ENCODE assay signal across 21 cellular contexts in the genomic region with DNA sequence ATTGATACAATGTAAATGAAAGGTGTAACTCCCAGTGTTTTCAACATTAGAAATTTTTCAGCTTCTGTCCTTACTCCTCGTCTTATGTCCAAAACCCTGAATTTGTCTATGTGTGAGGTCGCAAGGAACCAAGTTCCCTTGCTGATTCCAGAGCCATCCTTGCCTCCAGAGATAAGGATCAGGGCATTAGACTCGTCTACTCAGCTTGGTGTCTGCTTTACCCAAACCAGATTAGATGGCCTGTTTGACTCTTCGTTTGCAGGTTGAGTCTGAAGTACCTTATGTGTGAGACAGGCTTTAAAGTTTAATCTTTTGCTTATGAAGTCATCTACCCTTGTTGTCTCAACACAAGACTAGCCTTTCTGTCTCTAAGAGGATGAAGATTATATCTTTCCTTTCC.
"Had no signal": no experiment of that assay in that cellular context is flagged by ENCODE, and none has a peak within 500 bp of the region (broad histone marks: within the 10 kb centered on the region; RNA-seq: fewer than 3 reads in every experiment).

No MANE protein-coding gene starts in this region.

- H3K27me3 ChIP-seq: cardiac muscle cell, esophagus muscularis mucosa, gastroesophageal sphincter, heart left ventricle, left lung, neural progenitor cell, tibial nerve had no signal

- H3K4me3 Mint-ChIP-seq: activated CD4-positive, alpha-beta memory T cell treated with anti-CD3 and anti-CD28 coated beads, Interleukin-2, amount 10 ng/mL, durations not matched to agents 7 days and 5 days; activated CD8-positive, alpha-beta memory T cell treated with anti-CD3 and anti-CD28 coated beads, Interleukin-2, amount 10 ng/mL, durations not matched to agents 7 days and 5 days; activated naive CD8-positive, alpha-beta T cell; dendritic cell treated with granulocyte-macrophage colony-stimulating factor and Interleukin-4, amounts not matched to agents 40 ng/mL and 50 ng/mL, for 4 days; naive B cell; neural progenitor cell; stimulated activated naive CD8-positive, alpha-beta T cell treated with anti-CD3 and anti-CD28 coated beads, Interleukin-15, Interleukin-2, amounts not matched to agents 100 ng/mL and 50 ng/mL, for 24 hours had no signal

- H3K27ac ChIP-seq: cardiac muscle cell, esophagus muscularis mucosa, gastroesophageal sphincter, heart left ventricle, left lung, neural progenitor cell, psoas muscle, tibial nerve had no signal

- H3K9me3 Mint-ChIP-seq: activated CD4-positive, alpha-beta memory T cell treated with anti-CD3 and anti-CD28 coated beads, Interleukin-2, amount 10 ng/mL, durations not matched to agents 7 days and 5 days; dendritic cell treated with granulocyte-macrophage colony-stimulating factor and Interleukin-4, amounts not matched to agents 40 ng/mL and 50 ng/mL, for 4 days; naive B cell; neural progenitor cell; stimulated activated naive CD8-positive, alpha-beta T cell treated with anti-CD3 and anti-CD28 coated beads, Interleukin-15, Interleukin-2, amounts not matched to agents 100 ng/mL and 50 ng/mL, for 24 hours had no signal

- DNase-seq: activated CD4-positive, alpha-beta memory T cell treated with anti-CD3 and anti-CD28 coated beads, Interleukin-2, amount 10 ng/mL, durations not matched to agents 7 days and 5 days; activated CD4-positive, alpha-beta T cell treated with anti-CD3 and anti-CD28 coated beads for 1 hour; activated CD8-positive, alpha-beta memory T cell treated with anti-CD3 and anti-CD28 coated beads, Interleukin-2, amount 10 ng/mL, durations not matched to agents 7 days and 5 days; activated gamma-delta T cell; activated T-cell treated with anti-CD3 and anti-CD28 coated beads, Interleukin-2, amount 50 U/mL, for 1 hour; amniotic stem cell; effector CD8-positive, alpha-beta T cell; heart left ventricle; left lung; naive B cell; psoas muscle; right cardiac atrium; stimulated activated CD4-positive, alpha-beta T cell treated with anti-CD3 and anti-CD28 coated beads, Interleukin-2, amount 100 ng/mL, for 48 hours had no signal

- H3K4me3 ChIP-seq: cardiac muscle cell, esophagus muscularis mucosa, gastroesophageal sphincter, heart left ventricle, left lung, neural progenitor cell, psoas muscle, tibial nerve had no signal

- ATAC-seq: activated CD8-positive, alpha-beta memory T cell treated with anti-CD3 and anti-CD28 coated beads, Interleukin-2, amount 10 ng/mL, durations not matched to agents 7 days and 5 days; gastroesophageal sphincter; heart left ventricle; left lung; psoas muscle; right cardiac atrium had no signal

- H3K9ac ChIP-seq: neural progenitor cell had no signal

- H3K4me2 ChIP-seq: neural progenitor cell had no signal

- H3K4me1 ChIP-seq: neural progenitor cell, psoas muscle had no signal

- H3K27me3 Mint-ChIP-seq: activated CD4-positive, alpha-beta memory T cell treated with anti-CD3 and anti-CD28 coated beads, Interleukin-2, amount 10 ng/mL, durations not matched to agents 7 days and 5 days; activated CD8-positive, alpha-beta memory T cell treated with anti-CD3 and anti-CD28 coated beads, Interleukin-2, amount 10 ng/mL, durations not matched to agents 7 days and 5 days; activated naive CD8-positive, alpha-beta T cell; dendritic cell treated with granulocyte-macrophage colony-stimulating factor and Interleukin-4, amounts not matched to agents 40 ng/mL and 50 ng/mL, for 4 days; naive B cell; stimulated activated naive CD8-positive, alpha-beta T cell treated with anti-CD3 and anti-CD28 coated beads, Interleukin-15, Interleukin-2, amounts not matched to agents 100 ng/mL and 50 ng/mL, for 24 hours had no signal

- H2AFZ ChIP-seq: neural progenitor cell had no signal

- H3K9me3 ChIP-seq: esophagus muscularis mucosa, gastroesophageal sphincter, heart left ventricle, left lung, psoas muscle, tibial nerve had no signal

- H3K4me1 Mint-ChIP-seq: neural progenitor cell had no signal

- H3K27ac Mint-ChIP-seq: activated naive CD8-positive, alpha-beta T cell; dendritic cell treated with granulocyte-macrophage colony-stimulating factor and Interleukin-4, amounts not matched to agents 40 ng/mL and 50 ng/mL, for 4 days; neural progenitor cell; stimulated activated naive CD8-positive, alpha-beta T cell treated with anti-CD3 and anti-CD28 coated beads, Interleukin-15, Interleukin-2, amounts not matched to agents 100 ng/mL and 50 ng/mL, for 24 hours had no signal
